11 cellular contexts compared by ENCODE assay signal in the genomic region with DNA sequence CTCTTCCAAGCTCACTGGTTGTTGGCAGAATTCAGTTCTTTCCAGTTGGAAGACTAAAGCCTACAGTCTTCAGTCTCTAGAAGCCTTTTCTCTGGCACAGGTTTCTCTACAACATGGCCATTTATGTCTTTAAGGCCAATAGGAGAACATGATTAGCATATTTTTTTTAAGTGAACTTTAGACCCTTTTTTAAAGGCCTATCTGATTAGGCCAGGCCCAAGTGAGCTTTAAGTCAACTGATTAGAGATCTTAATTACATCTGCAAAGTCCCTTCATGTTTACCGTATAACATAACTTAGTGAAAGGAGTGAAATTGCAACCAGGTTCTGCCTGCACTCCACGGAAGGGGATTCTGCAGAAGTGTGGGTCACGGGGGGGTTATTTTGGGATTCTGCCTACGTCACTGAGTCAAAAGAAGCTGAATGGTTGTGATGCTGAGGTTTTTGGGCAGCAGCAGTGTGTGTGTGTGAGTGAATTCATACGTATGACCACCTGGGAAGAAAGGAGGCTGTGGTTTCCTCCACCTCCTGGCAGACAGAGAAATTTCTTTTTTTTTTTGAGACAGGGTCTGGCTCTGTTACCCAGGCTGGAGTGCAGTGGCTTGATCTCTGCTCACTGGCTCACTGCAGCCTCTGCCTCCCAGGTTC. TPM values are rescaled to one million over a fixed set of nuclear protein-coding genes. Genes with fewer than 3 reads are reported as not detected.
DNase-seq lines count a peak whose midpoint lies in the region; ATAC-seq lines count a peak whose summit lies in the region.
"Had no signal": no experiment of that assay in that cellular context is flagged by ENCODE, and none has a peak within 500 bp of the region (broad histone marks: within the 10 kb centered on the region; RNA-seq: fewer than 3 reads in every experiment).

No MANE protein-coding gene starts in this region.

- DNase-seq in T-helper 22 cell (ENCODE audit: low read depth): peak; percentile 49
- DNase-seq in sciatic nerve (ENCODE audit: low spot score): no peak
- no peak for DNase-seq in NCI-H524 (lab: John Stamatoyannopoulos, UW)
- DNase-seq in NCI-H1694 (lab: John Stamatoyannopoulos, UW): no peak
- DNase-seq in NCI-H1930 (lab: John Stamatoyannopoulos, UW): no peak
- DNase-seq: GF-D8, kidney, NCI-H1417, posterior cingulate gyrus had no signal

- intact Hi-C loops in sciatic nerve (cut with DNase I): no loop called here

- peak; percentile 79 for ATAC-seq in GM18511 (IDR thresholded peaks at IDR 0.05; ENCODE audit: unreplicated experiment)
- peak; percentile 89 for ATAC-seq in HG02759 (IDR thresholded peaks at IDR 0.05; ENCODE audit: unreplicated experiment)
- peak; percentile 17 for ATAC-seq in sciatic nerve

RNA-seq across cellular contexts. Expression of a gene that starts 31.7 kb away (rescaled TPM):
- 21.8 TPM for total RNA-seq in sciatic nerve

Comparison
In these comparisons a context has a peak if more than half of its experiments do, and no peak if none do; other contexts are left out.
1. ATAC-seq: peak in every context shown above with its lines; median percentile 89 in HG02759; 79 in GM18511; 17 in sciatic nerve.